In the genomic region with DNA sequence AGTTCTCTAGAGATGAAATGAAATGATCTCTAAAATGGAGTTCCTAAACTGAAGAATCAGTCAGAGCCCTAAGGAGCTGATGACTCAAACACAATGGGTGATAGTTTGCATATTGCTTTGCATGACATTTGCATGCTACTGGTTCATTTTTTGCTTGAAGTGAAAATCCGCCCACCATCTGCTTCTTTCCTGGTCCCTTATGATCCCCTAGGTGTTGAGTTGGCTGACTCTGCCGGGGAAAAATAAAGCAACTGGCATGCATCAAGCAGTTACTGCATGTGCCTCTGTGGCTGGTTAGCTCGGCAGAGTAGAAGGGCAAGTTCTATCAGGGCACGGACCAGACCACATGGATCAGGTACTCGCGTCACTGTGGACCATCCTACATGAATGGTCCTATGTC, we compare ENCODE assay signal across 24 cellular contexts.
A peak's percentile ranks its signal among the peaks of the same experiment; 100 is the strongest.
DNase-seq lines count a peak whose midpoint lies in the region; ATAC-seq, FAIRE-seq and TF ChIP-seq lines count a peak whose summit lies in the region.
"Had no signal": no experiment of that assay in that cellular context is flagged by ENCODE, and none has a peak within 500 bp of the region (broad histone marks: within the 10 kb centered on the region; RNA-seq: fewer than 3 reads in every experiment).

No MANE protein-coding gene starts in this region.

- H3K27ac ChIP-seq in endothelial cell of umbilical vein (ENCODE audit: insufficient read depth, low read depth, low read length), result peak overlapping the region; percentile 99
- no peak overlapping the region for H3K27ac ChIP-seq in body of pancreas
- H3K27ac ChIP-seq in vagina, result no peak overlapping the region
- H3K27ac ChIP-seq in testis, result no peak overlapping the region
- H3K27ac ChIP-seq: KMS-11, tibial nerve had no signal

- H3K4me1 ChIP-seq in endothelial cell of umbilical vein (ENCODE audit: control insufficient read depth, extremely low read depth, insufficient read depth, low read length) (peaks cover 49% of the 10 kb centered on the region), body of pancreas (no peaks in the 10 kb centered on the region), vagina (no peaks in the 10 kb centered on the region), testis (no peaks in the 10 kb centered on the region)

- H3K36me3 ChIP-seq in endothelial cell of umbilical vein (ENCODE audit: control insufficient read depth in 2 of 2, extremely low read depth in 1 of 2, insufficient read depth in 2 of 2, low read length in 2 of 2) (no peaks in the 10 kb centered on the region), body of pancreas (replicated peaks in 1 of 2; ENCODE audit: insufficient read depth in 1 of 2, low read depth in 2 of 2) (no peaks in the 10 kb centered on the region), vagina (no peaks in the 10 kb centered on the region), testis (ENCODE audit: low read depth, missing control alignments) (no peaks in the 10 kb centered on the region)
- H3K36me3 ChIP-seq: gastrocnemius medialis, tibial nerve had no signal

- H3K27ac Mint-ChIP-seq in activated naive CD8-positive, alpha-beta T cell treated with anti-CD3 and anti-CD28 coated beads, Interleukin-2, amount 50 U/mL, for 24 hours, result no peak overlapping the region
- H3K27ac Mint-ChIP-seq in activated naive CD8-positive, alpha-beta T cell treated with anti-CD3 and anti-CD28 coated beads for 36 hours, result no peak overlapping the region

- intact Hi-C loops in endothelial cell of umbilical vein (cut with micrococcal nuclease), result no loop called here
- intact Hi-C loops in body of pancreas (cut with DNase I), result no loop called here
- intact Hi-C loops in vagina (cut with DNase I), result no loop called here
- intact Hi-C loops in testis (cut with DNase I; ENCODE audit: low total_unique reads), result no loop called here

- peak overlapping the region; percentile 7 for H2AFZ ChIP-seq in endothelial cell of umbilical vein (ENCODE audit: low read depth, low read length)

- POLR2A ChIA-PET in endothelial cell of umbilical vein (lab: Charles Lee), result interaction anchor here (2.9 kb wide), 1 partner anchor 181 kb away, joined by 20 read pairs; no protein-coding TSS in a partner anchor

- FAIRE-seq in endothelial cell of umbilical vein (lab: Jason Lieb, UNC), result no peak

- no peaks in the 10 kb centered on the region for H3K9me3 Mint-ChIP-seq in activated naive CD8-positive, alpha-beta T cell treated with anti-CD3 and anti-CD28 coated beads, Interleukin-2, amount 50 U/mL, for 24 hours
- no peaks in the 10 kb centered on the region for H3K9me3 Mint-ChIP-seq in activated naive CD8-positive, alpha-beta T cell treated with anti-CD3 and anti-CD28 coated beads for 36 hours

- no peaks in the 10 kb centered on the region for H3K79me2 ChIP-seq in endothelial cell of umbilical vein (ENCODE audit: control insufficient read depth, insufficient read depth, low read length)

- peaks cover 13% of the 10 kb centered on the region for H3K4me1 Mint-ChIP-seq in activated naive CD8-positive, alpha-beta T cell treated with anti-CD3 and anti-CD28 coated beads, Interleukin-2, amount 50 U/mL, for 24 hours
- H3K4me1 Mint-ChIP-seq in activated naive CD8-positive, alpha-beta T cell treated with anti-CD3 and anti-CD28 coated beads for 36 hours, result peaks cover 12% of the 10 kb centered on the region

- CTCF ChIA-PET in endothelial cell of umbilical vein (lab: Charles Lee), result interaction anchor here (1.1 to 5.7 kb wide), 6 partner anchors 10 to 202 kb away, joined by 3 to 39 read pairs (median 12); no protein-coding TSS in a partner anchor

- no peaks in the 10 kb centered on the region for H3K27me3 Mint-ChIP-seq in activated naive CD8-positive, alpha-beta T cell treated with anti-CD3 and anti-CD28 coated beads, Interleukin-2, amount 50 U/mL, for 24 hours
- peaks cover 3% of the 10 kb centered on the region for H3K27me3 Mint-ChIP-seq in activated naive CD8-positive, alpha-beta T cell treated with anti-CD3 and anti-CD28 coated beads for 36 hours

- BruUV-seq in endothelial cell of umbilical vein (replicated peaks; lab: Mats Ljungman, UMichigan), result no TSS peak

- H3K4me3 ChIP-seq in endothelial cell of umbilical vein (replicated peaks in 1 of 3; ENCODE audit: insufficient read depth in 1 of 3, low read depth in 1 of 3, low read length in 3 of 3) (no peak overlapping the region), body of pancreas (no peak overlapping the region), vagina (no peak overlapping the region), testis (no peak overlapping the region)
- H3K4me3 ChIP-seq: gastrocnemius medialis, lung, tibial nerve had no signal

- H3K9ac ChIP-seq in endothelial cell of umbilical vein (replicated peaks; ENCODE audit: extremely low read depth, insufficient read depth, low read length), result no peak overlapping the region
- H3K9ac ChIP-seq: KMS-11 had no signal

- DNase-seq in activated naive CD8-positive, alpha-beta T cell treated with anti-CD3 and anti-CD28 coated beads, Interleukin-2, amount 50 U/mL, for 24 hours, result no peak
- DNase-seq in activated naive CD8-positive, alpha-beta T cell treated with anti-CD3 and anti-CD28 coated beads for 36 hours, result no peak
- peak; percentile 10 for DNase-seq in RKO (ENCODE audit: low spot score)
- no peak for DNase-seq in endothelial cell of umbilical vein (ENCODE audit: low read depth, low spot score)
- DNase-seq in superior temporal gyrus (ENCODE audit: extremely low spot score), result peak; percentile 52
- no peak for DNase-seq in body of pancreas
- DNase-seq in vagina (ENCODE audit: extremely low spot score in 2 of 2), result no peak
- DNase-seq in testis, result no peak
- DNase-seq: activated naive CD4-positive, alpha-beta T cell; activated T-cell treated with anti-CD3 and anti-CD28 coated beads, Interleukin-2, amount 50 U/mL, for 1 hour; Caco-2; central memory CD4-positive, alpha-beta T cell; DND-41; erythroblast; gastrocnemius medialis; MV-4-11; NCI-H2029; NK-92 treated with Interleukin-12 subunit alpha and Interleukin-12 subunit beta, amount 100 ng/mL, for 24 hours; stimulated activated CD4-positive, alpha-beta T cell treated with anti-CD3 and anti-CD28 coated beads, Interleukin-2, amount 100 ng/mL, for 48 hours; stimulated activated naive CD4-positive, alpha-beta T cell treated with Interleukin-2 at 50 U/mL for 16 hours; T-helper 9 cell had no signal

- peak; percentile 27 for ATAC-seq in activated naive CD8-positive, alpha-beta T cell treated with anti-CD3 and anti-CD28 coated beads, Interleukin-2, amount 50 U/mL, for 24 hours
- ATAC-seq in body of pancreas, result no peak
- ATAC-seq: gastrocnemius medialis had no signal

- H3K9me3 ChIP-seq in endothelial cell of umbilical vein (replicated peaks; ENCODE audit: control insufficient read depth, insufficient read depth, low read length) (no peaks in the 10 kb centered on the region), body of pancreas (no peaks in the 10 kb centered on the region), vagina (no peaks in the 10 kb centered on the region), testis (no peaks in the 10 kb centered on the region)
- H3K9me3 ChIP-seq: Caco-2, gastrocnemius medialis, tibial nerve had no signal

- TF ChIP-seq POLR2A in endothelial cell of umbilical vein (IDR thresholded peaks at IDR 0.05; ENCODE audit: low read depth, low read length), result no peak
- no peak for TF ChIP-seq POLR2A in body of pancreas (IDR thresholded peaks at IDR 0.05)
- TF ChIP-seq POLR2A in vagina (IDR thresholded peaks at IDR 0.05), result no peak
- TF ChIP-seq POLR2A in testis (IDR thresholded peaks at IDR 0.05), result no peak

- dilution Hi-C loops in endothelial cell of umbilical vein (cut with MboI; ENCODE audit: extremely low pct_ligation_motif_present, low sequenced_read_pairs), result loop anchor here (25.0 kb wide), 1 partner anchor 172 kb away; no protein-coding TSS in a partner anchor

- H4K20me1 ChIP-seq in endothelial cell of umbilical vein (replicated peaks; ENCODE audit: control insufficient read depth, extremely low read depth, insufficient read depth, low read length), result no peaks in the 10 kb centered on the region

- H3K9me1 ChIP-seq in endothelial cell of umbilical vein (replicated peaks; ENCODE audit: control insufficient read depth, extremely low read depth, insufficient read depth, low read length), result no peaks in the 10 kb centered on the region

- no peaks in the 10 kb centered on the region for H3K36me3 Mint-ChIP-seq in activated naive CD8-positive, alpha-beta T cell treated with anti-CD3 and anti-CD28 coated beads, Interleukin-2, amount 50 U/mL, for 24 hours (ENCODE audit: low read depth)
- no peaks in the 10 kb centered on the region for H3K36me3 Mint-ChIP-seq in activated naive CD8-positive, alpha-beta T cell treated with anti-CD3 and anti-CD28 coated beads for 36 hours

- H3K4me3 Mint-ChIP-seq in activated naive CD8-positive, alpha-beta T cell treated with anti-CD3 and anti-CD28 coated beads, Interleukin-2, amount 50 U/mL, for 24 hours, result no peak overlapping the region
- H3K4me3 Mint-ChIP-seq in activated naive CD8-positive, alpha-beta T cell treated with anti-CD3 and anti-CD28 coated beads for 36 hours, result no peak overlapping the region

- TF ChIP-seq CTCF in endothelial cell of umbilical vein (IDR thresholded peaks at IDR 0.05; ENCODE audit: extremely low read depth in 1 of 2, insufficient read depth in 1 of 2, low read depth in 1 of 2, low read length in 2 of 2), result no peak
- no peak for TF ChIP-seq CTCF in body of pancreas (IDR thresholded peaks at IDR 0.05)
- no peak for TF ChIP-seq CTCF in vagina (IDR thresholded peaks at IDR 0.05)
- no peak for TF ChIP-seq CTCF in testis (IDR thresholded peaks at IDR 0.05)

- 92 to 94% methylated on average over 4 to 6 of the region's 6 CpGs for WGBS in body of pancreas, 2 donors
- WGBS in testis, 2 donors, result 92% methylated on average over 6 of the region's 6 CpGs

- no peak overlapping the region for H3K4me2 ChIP-seq in endothelial cell of umbilical vein (ENCODE audit: insufficient read depth, low read length)
- H3K4me2 ChIP-seq: KMS-11 had no signal

- H3K27me3 ChIP-seq in endothelial cell of umbilical vein (ENCODE audit: control insufficient read depth in 2 of 2, insufficient read depth in 2 of 2, low read length in 2 of 2) (no peaks in the 10 kb centered on the region), body of pancreas (no peaks in the 10 kb centered on the region), vagina (no peaks in the 10 kb centered on the region), testis (no peaks in the 10 kb centered on the region)
- H3K27me3 ChIP-seq: gastrocnemius medialis, tibial nerve had no signal

TF ChIP-seq in endothelial cell of umbilical vein, 7 proteins besides CTCF, POLR2A, EP300 and RAD21 (continues in another document):
- TF ChIP-seq GATA2 (IDR thresholded peaks at IDR 0.05; ENCODE audit: insufficient read depth, insufficient read length, low read depth, low read length), result no peak
- TF ChIP-seq JUN (IDR thresholded peaks at IDR 0.05; ENCODE audit: borderline replicate concordance, insufficient read depth, insufficient read length, low read depth), result no peak
- no peak for TF ChIP-seq MYC (IDR thresholded peaks at IDR 0.05; ENCODE audit: low read depth, low read length)
- no peak for TF ChIP-seq MAX (IDR thresholded peaks at IDR 0.05; ENCODE audit: insufficient read depth, insufficient read length)
- TF ChIP-seq EZH2 (IDR thresholded peaks at IDR 0.05; ENCODE audit: borderline replicate concordance, low read depth, low read length, severe bottlenecking), result no peak

Comparison
In these comparisons a context has a peak if more than half of its experiments do, and no peak if none do; other contexts are left out.
1. DNase-seq: peak in RKO (single experiment) and superior temporal gyrus (single experiment); none in activated naive CD8-positive, alpha-beta T cell treated with anti-CD3 and anti-CD28 coated beads, Interleukin-2, amount 50 U/mL, for 24 hours (single experiment), activated naive CD8-positive, alpha-beta T cell treated with anti-CD3 and anti-CD28 coated beads for 36 hours (single experiment), endothelial cell of umbilical vein (single experiment), body of pancreas (0 of 4), vagina (0 of 2) and testis (single experiment).